In the genomic region with DNA sequence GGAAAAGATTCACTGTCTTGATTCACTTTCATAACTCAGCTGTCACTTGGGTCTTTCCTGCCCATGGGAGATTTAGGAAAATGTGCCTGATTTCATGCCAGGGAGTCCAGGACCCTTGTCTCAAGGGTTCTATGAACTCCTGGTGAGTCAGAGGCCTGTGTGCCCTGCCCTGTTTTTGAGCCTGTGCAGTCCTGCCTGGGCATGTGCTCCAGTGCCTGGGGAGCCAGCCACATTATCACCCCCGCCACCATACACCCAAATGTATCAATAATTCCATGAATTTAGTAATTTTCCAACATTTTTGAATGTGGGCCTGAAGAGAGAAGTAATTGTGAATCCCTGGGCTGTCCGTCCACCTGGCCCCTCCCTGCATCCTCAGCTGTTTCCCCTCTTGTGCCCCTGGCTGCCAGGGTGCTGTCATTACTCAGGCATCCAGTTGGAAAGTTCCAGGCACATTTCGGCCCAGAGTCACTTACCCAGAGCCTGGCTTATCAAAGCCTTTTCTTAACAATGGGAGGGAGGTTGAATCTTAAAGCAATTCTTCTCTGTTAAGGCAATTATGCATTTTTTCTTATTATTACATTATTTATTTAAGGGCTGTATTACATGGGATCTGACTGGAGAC, we compare ENCODE assay signal across 1 cellular context.
TF ChIP-seq lines count a peak whose summit lies in the region.

No MANE protein-coding gene starts in this region.

TF ChIP-seq in GM23338, 12 proteins besides CTCF, POLR2A, EP300 and RAD21 (continued from another document):
- TF ChIP-seq, protein P1, sequence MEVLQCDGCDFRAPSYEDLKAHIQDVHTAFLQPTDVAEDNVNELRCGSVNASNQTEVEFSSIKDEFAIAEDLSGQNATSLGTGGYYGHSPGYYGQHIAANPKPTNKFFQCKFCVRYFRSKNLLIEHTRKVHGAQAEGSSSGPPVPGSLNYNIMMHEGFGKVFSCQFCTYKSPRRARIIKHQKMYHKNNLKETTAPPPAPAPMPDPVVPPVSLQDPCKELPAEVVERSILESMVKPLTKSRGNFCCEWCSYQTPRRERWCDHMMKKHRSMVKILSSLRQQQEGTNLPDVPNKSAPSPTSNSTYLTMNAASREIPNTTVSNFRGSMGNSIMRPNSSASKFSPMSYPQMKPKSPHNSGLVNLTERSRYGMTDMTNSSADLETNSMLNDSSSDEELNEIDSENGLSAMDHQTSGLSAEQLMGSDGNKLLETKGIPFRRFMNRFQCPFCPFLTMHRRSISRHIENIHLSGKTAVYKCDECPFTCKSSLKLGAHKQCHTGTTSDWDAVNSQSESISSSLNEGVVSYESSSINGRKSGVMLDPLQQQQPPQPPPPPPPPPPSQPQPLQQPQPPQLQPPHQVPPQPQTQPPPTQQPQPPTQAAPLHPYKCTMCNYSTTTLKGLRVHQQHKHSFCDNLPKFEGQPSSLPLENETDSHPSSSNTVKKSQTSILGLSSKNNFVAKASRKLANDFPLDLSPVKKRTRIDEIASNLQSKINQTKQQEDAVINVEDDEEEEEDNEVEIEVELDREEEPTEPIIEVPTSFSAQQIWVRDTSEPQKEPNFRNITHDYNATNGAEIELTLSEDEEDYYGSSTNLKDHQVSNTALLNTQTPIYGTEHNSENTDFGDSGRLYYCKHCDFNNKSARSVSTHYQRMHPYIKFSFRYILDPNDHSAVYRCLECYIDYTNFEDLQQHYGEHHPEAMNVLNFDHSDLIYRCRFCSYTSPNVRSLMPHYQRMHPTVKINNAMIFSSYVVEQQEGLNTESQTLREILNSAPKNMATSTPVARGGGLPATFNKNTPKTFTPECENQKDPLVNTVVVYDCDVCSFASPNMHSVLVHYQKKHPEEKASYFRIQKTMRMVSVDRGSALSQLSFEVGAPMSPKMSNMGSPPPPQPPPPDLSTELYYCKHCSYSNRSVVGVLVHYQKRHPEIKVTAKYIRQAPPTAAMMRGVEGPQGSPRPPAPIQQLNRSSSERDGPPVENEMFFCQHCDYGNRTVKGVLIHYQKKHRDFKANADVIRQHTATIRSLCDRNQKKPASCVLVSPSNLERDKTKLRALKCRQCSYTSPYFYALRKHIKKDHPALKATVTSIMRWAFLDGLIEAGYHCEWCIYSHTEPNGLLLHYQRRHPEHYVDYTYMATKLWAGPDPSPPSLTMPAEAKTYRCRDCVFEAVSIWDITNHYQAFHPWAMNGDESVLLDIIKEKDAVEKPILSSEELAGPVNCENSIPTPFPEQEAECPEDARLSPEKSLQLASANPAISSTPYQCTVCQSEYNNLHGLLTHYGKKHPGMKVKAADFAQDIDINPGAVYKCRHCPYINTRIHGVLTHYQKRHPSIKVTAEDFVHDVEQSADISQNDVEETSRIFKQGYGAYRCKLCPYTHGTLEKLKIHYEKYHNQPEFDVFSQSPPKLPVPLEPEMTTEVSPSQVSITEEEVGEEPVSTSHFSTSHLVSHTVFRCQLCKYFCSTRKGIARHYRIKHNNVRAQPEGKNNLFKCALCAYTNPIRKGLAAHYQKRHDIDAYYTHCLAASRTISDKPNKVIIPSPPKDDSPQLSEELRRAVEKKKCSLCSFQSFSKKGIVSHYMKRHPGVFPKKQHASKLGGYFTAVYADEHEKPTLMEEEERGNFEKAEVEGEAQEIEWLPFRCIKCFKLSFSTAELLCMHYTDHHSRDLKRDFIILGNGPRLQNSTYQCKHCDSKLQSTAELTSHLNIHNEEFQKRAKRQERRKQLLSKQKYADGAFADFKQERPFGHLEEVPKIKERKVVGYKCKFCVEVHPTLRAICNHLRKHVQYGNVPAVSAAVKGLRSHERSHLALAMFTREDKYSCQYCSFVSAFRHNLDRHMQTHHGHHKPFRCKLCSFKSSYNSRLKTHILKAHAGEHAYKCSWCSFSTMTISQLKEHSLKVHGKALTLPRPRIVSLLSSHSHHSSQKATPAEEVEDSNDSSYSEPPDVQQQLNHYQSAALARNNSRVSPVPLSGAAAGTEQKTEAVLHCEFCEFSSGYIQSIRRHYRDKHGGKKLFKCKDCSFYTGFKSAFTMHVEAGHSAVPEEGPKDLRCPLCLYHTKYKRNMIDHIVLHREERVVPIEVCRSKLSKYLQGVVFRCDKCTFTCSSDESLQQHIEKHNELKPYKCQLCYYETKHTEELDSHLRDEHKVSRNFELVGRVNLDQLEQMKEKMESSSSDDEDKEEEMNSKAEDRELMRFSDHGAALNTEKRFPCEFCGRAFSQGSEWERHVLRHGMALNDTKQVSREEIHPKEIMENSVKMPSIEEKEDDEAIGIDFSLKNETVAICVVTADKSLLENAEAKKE (CRISPR knock-in tag; IDR thresholded peaks at IDR 0.05), result no peak
- TF ChIP-seq JUNB (IDR thresholded peaks at IDR 0.05; ENCODE audit: unreplicated experiment), result no peak
